ENCODE assay signal across 11 cellular contexts in genomic region chr19:16830679-16831078, GRCh38. TPM values are rescaled to one million over a fixed set of nuclear protein-coding genes. Genes with fewer than 3 reads are reported as not detected.
DNase-seq lines count a peak whose midpoint lies in the region; ATAC-seq and TF ChIP-seq lines count a peak whose summit lies in the region.
"Had no signal": no experiment of that assay in that cellular context is flagged by ENCODE, and none has a peak within 500 bp of the region (broad histone marks: within the 10 kb centered on the region; RNA-seq: fewer than 3 reads in every experiment).

No MANE protein-coding gene starts in this region.

- H3K27me3 Mint-ChIP-seq in H9 (ENCODE audit: low read depth), result peaks cover 5% of the 10 kb centered on the region

- H3K79me2 ChIP-seq in H9 (ENCODE audit: insufficient read depth, low read length) (no peaks in the 10 kb centered on the region), SU-DHL-6 (ENCODE audit: insufficient read depth, low read length) (0 out of 2 replicates have a peak, but pooled peaks cover 9% of the 10 kb centered on the region)

- no peak overlapping the region for H3K4ac ChIP-seq in H9 (ENCODE audit: low read depth, low read length)

- H2BK5ac ChIP-seq in H9 (ENCODE audit: insufficient read length, low read length), result no peak overlapping the region

- no peaks in the 10 kb centered on the region for H4K20me1 ChIP-seq in H9 (ENCODE audit: control insufficient read depth, insufficient read depth, insufficient read length)
- no peaks in the 10 kb centered on the region for H4K20me1 ChIP-seq in SU-DHL-6 (ENCODE audit: low read depth, low read length)

- H3K9ac ChIP-seq in H9 (ENCODE audit: extremely low read depth, insufficient read length, low read length) (no peak overlapping the region), SU-DHL-6 (ENCODE audit: low read length) (no peak overlapping the region)

- H3K4me1 ChIP-seq in H9 (ENCODE audit: insufficient read depth, low read length), result peaks cover 1% of the 10 kb centered on the region; the same call in 1 of the 2 replicates
- peaks cover 10% of the 10 kb centered on the region for H3K4me1 ChIP-seq in psoas muscle

- no peak overlapping the region for H3T11ph ChIP-seq in H9 (ENCODE audit: low read length)

- DNase-seq in H9 (no peak), epithelial cell of prostate (ENCODE audit: low read depth, low spot score) (no peak), psoas muscle (no peak), dermis blood vessel endothelial cell (no peak)
- DNase-seq: NCI-H2107 had no signal

- H3K27ac ChIP-seq in H9 (ENCODE audit: insufficient read length, low read depth, low read length), result no peak overlapping the region
- H3K27ac ChIP-seq in SU-DHL-6 (ENCODE audit: low read depth, low read length), result no peak overlapping the region
- H3K27ac ChIP-seq in epithelial cell of prostate, result peak overlapping the region; percentile 56
- H3K27ac ChIP-seq in psoas muscle, result no peak overlapping the region

- no peak overlapping the region for H2BK15ac ChIP-seq in H9 (ENCODE audit: low read depth, low read length)

- H4K8ac ChIP-seq in H9 (replicated peaks; ENCODE audit: insufficient read length, low read depth, low read length), result no peak overlapping the region

- H3K27me3 ChIP-seq in H9 (ENCODE audit: insufficient read depth, low read length), result no peaks in the 10 kb centered on the region
- H3K27me3 ChIP-seq in SU-DHL-6 (ENCODE audit: low read length), result no peaks in the 10 kb centered on the region
- no peaks in the 10 kb centered on the region for H3K27me3 ChIP-seq in psoas muscle (ENCODE audit: insufficient read depth in 3 of 3, low read length in 2 of 3)

- no peaks in the 10 kb centered on the region for H3K9me2 ChIP-seq in SU-DHL-6 (replicated peaks; ENCODE audit: insufficient read depth, low read length)

- H3K23ac ChIP-seq in H9 (ENCODE audit: insufficient read length, low read depth, low read length), result peak overlapping the region; percentile 76

- H3K14ac ChIP-seq in H9 (ENCODE audit: insufficient read depth, low read length), result no peak overlapping the region

- no peaks in the 10 kb centered on the region; a peak in 1 of 5 replicates for H3K9me3 Mint-ChIP-seq in H9
- H3K9me3 Mint-ChIP-seq: dendritic cell treated with granulocyte-macrophage colony-stimulating factor and Interleukin-4, amounts not matched to agents 40 ng/mL and 50 ng/mL, for 4 days had no signal

- no peak overlapping the region for H2BK12ac ChIP-seq in H9 (ENCODE audit: insufficient read length, low read depth, low read length)

- H3K18ac ChIP-seq in H9 (ENCODE audit: insufficient read length, low read depth, low read length), result no peak overlapping the region

- no peaks in the 10 kb centered on the region for H3K9me3 ChIP-seq in H9 (ENCODE audit: control insufficient read depth, low read depth, low read length)
- no peaks in the 10 kb centered on the region for H3K9me3 ChIP-seq in SU-DHL-6 (ENCODE audit: insufficient read depth, low read length)
- H3K9me3 ChIP-seq in psoas muscle, result no peaks in the 10 kb centered on the region

- H3K4me3 ChIP-seq in SU-DHL-6 (ENCODE audit: insufficient read depth, low read length, poor library complexity, severe bottlenecking), result no peak overlapping the region
- peak overlapping the region; percentile 87 for H3K4me3 ChIP-seq in psoas muscle

- no peaks in the 10 kb centered on the region for H3F3A ChIP-seq in SU-DHL-6 (ENCODE audit: insufficient read depth)

- no peak overlapping the region for H2AK5ac ChIP-seq in H9 (ENCODE audit: insufficient read length, low read length)

- no peak overlapping the region for H3K56ac ChIP-seq in H9 (ENCODE audit: insufficient read length, low read depth, low read length)

- H3K4me2 ChIP-seq in H9 (ENCODE audit: insufficient read depth, insufficient read length, low read length) (peak overlapping the region; percentile 82), SU-DHL-6 (ENCODE audit: low read depth, low read length, poor library complexity, severe bottlenecking) (peak overlapping the region; percentile 72)

- no CpG with 5 or more reads among the region's 3 CpGs for WGBS in H9 (ENCODE audit: extremely low coverage, insufficient read length, low lambda C conversion rate)
- 56 to 60% (median 57%) methylated on average over 3 of the region's 3 CpGs for WGBS in psoas muscle, 3 donors

- intact Hi-C loops in psoas muscle (cut with DNase I), result no loop called here

- H2AFZ ChIP-seq in H9 (ENCODE audit: low read length) (no peak overlapping the region), SU-DHL-6 (ENCODE audit: low read depth, low read length, severe bottlenecking) (no peak overlapping the region)

- H3K4me1 Mint-ChIP-seq in H9, result peaks cover 24% of the 10 kb centered on the region in 2 experiments

- no peak overlapping the region for H2BK20ac ChIP-seq in H9 (ENCODE audit: low read depth, low read length, poor library complexity, severe bottlenecking)

- no peak for TF ChIP-seq POLR2A in GM18505 (IDR thresholded peaks at IDR 0.05; ENCODE audit: borderline replicate concordance, extremely low read depth, insufficient read depth, insufficient read length)

- TF ChIP-seq CTCF in H9 (conservative IDR thresholded peaks at IDR 0.05) (no peak), SU-DHL-6 (IDR thresholded peaks at IDR 0.05; ENCODE audit: insufficient read depth, low read length, poor library complexity, severe bottlenecking) (no peak), psoas muscle (IDR thresholded peaks at IDR 0.05) (no peak)

- ATAC-seq in psoas muscle (no peak), HG02759 (IDR thresholded peaks at IDR 0.05; ENCODE audit: unreplicated experiment) (no peak), GM18505 (IDR thresholded peaks at IDR 0.05; ENCODE audit: unreplicated experiment) (no peak), GM18520 (IDR thresholded peaks at IDR 0.05; ENCODE audit: unreplicated experiment) (no peak)

- peaks cover 5% of the 10 kb centered on the region for H3K23me2 ChIP-seq in H9 (ENCODE audit: insufficient read length, low read depth, low read length, poor library complexity, severe bottlenecking)

- H3K79me1 ChIP-seq in H9 (ENCODE audit: insufficient read depth, low read depth, low read length, poor library complexity, severe bottlenecking), result peaks cover 9% of the 10 kb centered on the region

- no peak overlapping the region for H3K27ac Mint-ChIP-seq in H9
- H3K27ac Mint-ChIP-seq: dendritic cell treated with granulocyte-macrophage colony-stimulating factor and Interleukin-4, amounts not matched to agents 40 ng/mL and 50 ng/mL, for 4 days had no signal

- H3K36me3 Mint-ChIP-seq in H9 (ENCODE audit: insufficient read depth in 1 of 3, low read depth in 3 of 3), result peaks cover 23 to 44% (median 44%) of the 10 kb centered on the region in 3 experiments

- H4K5ac ChIP-seq in H9 (ENCODE audit: insufficient read length, low read depth, low read length), result no peak overlapping the region

- H2BK120ac ChIP-seq in H9 (ENCODE audit: low read depth, low read length, poor library complexity, severe bottlenecking), result no peak overlapping the region

- no peaks in the 10 kb centered on the region for H3K36me3 ChIP-seq in SU-DHL-6 (ENCODE audit: low read length)
- peaks cover 6 to 53% of the 10 kb centered on the region in 2 donors for H3K36me3 ChIP-seq in psoas muscle (ENCODE audit: insufficient read depth in 1 of 2, low read depth in 1 of 2)

- no peak overlapping the region for H4K91ac ChIP-seq in H9 (ENCODE audit: insufficient read length, low read depth, low read length)

- H3K4me3 Mint-ChIP-seq in H9, result peak overlapping the region; percentile 87 to 94

RNA-seq across cellular contexts. Expression of gene SIN3B, which starts 1.5 kb away (rescaled TPM):
- 72.5 and 72.7 TPM in 2 replicates for total RNA-seq in H9 (2021)
- total RNA-seq in psoas muscle, result 10 to 100 TPM; 18.0 to 23.8 (median 20.4) TPM
- polyA plus RNA-seq in psoas muscle, result 10 to 100 TPM; 11.8 to 16.7 (median 12.5) TPM
- total RNA-seq in dermis blood vessel endothelial cell, result 38.5 and 43.0 TPM in 2 replicates

RNA-seq across cellular contexts. Expression of gene F2RL3, which starts 58.1 kb away (rescaled TPM):
- total RNA-seq in H9 (2021) (not detected in 2 replicates), psoas muscle (1 to 10 TPM in 2 of 4 donors, under 1 TPM in 2; 0.27 to 3.7 (median 0.86) TPM), dermis blood vessel endothelial cell (3.0 and 14.0 TPM in 2 replicates)
- 1 to 10 TPM; 1.4 to 4.5 (median 2.0) TPM for polyA plus RNA-seq in psoas muscle
- total RNA-seq: myocyte had no signal
